ENCODE assay signal across 6 cellular contexts in the genomic region with DNA sequence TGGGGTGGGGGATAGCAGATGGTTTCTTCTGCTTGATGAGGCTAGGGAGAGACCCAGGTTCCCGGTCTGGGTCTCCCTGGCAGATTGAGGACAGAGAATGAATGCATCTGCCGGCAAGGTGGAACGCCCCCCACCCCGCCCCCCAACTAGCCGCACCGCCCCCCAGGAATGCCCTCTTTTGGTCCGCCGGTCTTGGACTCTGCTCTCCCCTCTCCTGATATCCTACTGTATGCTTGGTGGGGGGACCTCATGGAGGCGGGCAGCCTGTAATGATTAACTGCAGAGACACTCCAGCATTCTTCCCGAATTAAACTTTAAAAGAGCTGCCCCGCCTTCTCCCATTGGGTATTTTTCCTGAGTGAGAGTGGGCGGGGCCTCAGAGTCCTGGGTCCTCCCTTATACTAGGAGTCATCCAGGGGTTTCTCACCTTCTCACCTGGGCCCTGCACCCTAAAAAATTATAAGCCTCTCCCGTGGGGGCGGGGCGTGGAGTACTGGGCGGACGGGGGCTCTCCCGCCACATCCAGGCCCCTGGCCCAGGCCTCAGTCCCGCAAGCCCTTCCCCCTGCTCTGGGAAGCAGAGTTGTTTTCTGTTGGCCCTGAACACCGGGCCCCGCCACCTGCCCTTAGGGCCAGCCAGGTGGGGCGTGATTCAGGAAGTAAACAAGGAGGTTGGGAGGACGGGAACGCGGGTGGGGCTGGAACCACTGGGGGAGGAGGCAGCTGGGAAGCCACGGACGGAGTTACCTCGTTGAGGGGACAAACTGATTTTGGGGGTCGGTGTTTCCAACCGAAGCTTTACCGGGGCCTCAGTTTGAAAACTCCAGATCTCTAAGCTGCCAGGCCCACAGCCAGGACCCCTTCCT. TPM values are rescaled to one million over a fixed set of nuclear protein-coding genes. Genes with fewer than 3 reads are reported as not detected.
DNase-seq lines count a peak whose midpoint lies in the region; ATAC-seq and TF ChIP-seq lines count a peak whose summit lies in the region.

No MANE protein-coding gene starts in this region.

- no peaks in the 10 kb centered on the region for H3K9me3 ChIP-seq in Peyer's patch

- TF ChIP-seq CTCF in Peyer's patch (IDR thresholded peaks at IDR 0.05), result no peak

- TF ChIP-seq POLR2A in Peyer's patch (IDR thresholded peaks at IDR 0.05), result peak; percentile 13 to 50

- H3K4me1 ChIP-seq in Peyer's patch, result peaks cover 0 to 34% (median 15%) of the 10 kb centered on the region in 4 donors

- peaks cover 0 to 21% (median 0%) of the 10 kb centered on the region in 3 donors for H3K36me3 ChIP-seq in Peyer's patch

- DNase-seq in ELF-1 (ENCODE audit: low read depth, low spot score) (peak; percentile 85), Peyer's patch (peak in 2 of 3 donors; percentile 90 to 92), left lobe of liver (ENCODE audit: low spot score) (peak; percentile 92), NOMO-1 (lab: John Stamatoyannopoulos, UW; ENCODE audit: unreplicated experiment in 2 of 2) (no peak)

- H3K4me3 ChIP-seq in Peyer's patch, result peak overlapping the region; percentile 26 to 66 (median 50)

- peak overlapping the region in 3 of 4 donors; percentile 69 to 90 (median 86) for H3K27ac ChIP-seq in Peyer's patch

- H3K27me3 ChIP-seq in Peyer's patch, result no peaks in the 10 kb centered on the region

- ATAC-seq in left lobe of liver (peak; percentile 68), GM19328 (IDR thresholded peaks at IDR 0.05; ENCODE audit: unreplicated experiment) (no peak), GM21717 (IDR thresholded peaks at IDR 0.05; ENCODE audit: unreplicated experiment) (no peak)

RNA-seq across cellular contexts. Expression of gene GRB7, which starts 1.5 kb away (rescaled TPM):
- total RNA-seq in Peyer's patch (10 to 100 TPM; 14.0 to 64.0 (median 26.3) TPM), left lobe of liver (12.0 TPM)

RNA-seq across cellular contexts. Expression of gene MIEN1, which starts 8.9 kb away (rescaled TPM):
- total RNA-seq in Peyer's patch (10 to 100 TPM; 44.6 to 74.9 (median 57.9) TPM), left lobe of liver (25.2 TPM)

RNA-seq across cellular contexts. Expression of gene ERBB2, which starts 39.4 kb away (rescaled TPM):
- total RNA-seq in Peyer's patch, result 100 to 1,000 TPM; 104 to 339 (median 247) TPM
- 23.1 TPM for total RNA-seq in left lobe of liver

RNA-seq across cellular contexts. Expression of gene PGAP3, which starts 51.4 kb away (rescaled TPM):
- total RNA-seq in Peyer's patch (10 to 100 TPM; 15.7 to 72.3 (median 65.1) TPM), left lobe of liver (23.8 TPM)

Comparison
In these comparisons a context has a peak if more than half of its experiments do, and no peak if none do; other contexts are left out.
1. DNase-seq: peak in ELF-1 (single experiment), Peyer's patch (2 of 3) and left lobe of liver (single experiment); none in NOMO-1 (0 of 2).